Comparison of ENCODE assay signal across 12 cellular contexts in the genomic region with DNA sequence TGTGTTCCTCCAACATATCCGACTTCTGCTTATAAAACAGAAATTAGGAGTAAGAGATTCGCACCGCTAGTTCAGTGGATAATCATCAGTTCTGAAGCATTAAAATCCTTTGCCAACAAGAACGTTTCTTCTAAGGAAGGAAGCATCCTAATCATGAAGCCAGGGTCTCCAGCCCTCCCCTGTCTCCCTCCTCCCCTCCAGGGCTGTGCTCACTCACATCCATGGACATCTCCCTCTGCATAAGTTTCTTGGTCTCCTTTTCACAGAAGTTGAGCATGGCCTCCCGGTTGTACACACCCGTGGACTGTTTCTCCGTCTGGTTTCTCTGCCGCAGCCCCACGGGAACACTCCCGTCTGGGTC. TPM values are rescaled to one million over a fixed set of nuclear protein-coding genes. Genes with fewer than 3 reads are reported as not detected.
DNase-seq lines count a peak whose midpoint lies in the region; ATAC-seq and TF ChIP-seq lines count a peak whose summit lies in the region.
"Had no signal": no experiment of that assay in that cellular context is flagged by ENCODE, and none has a peak within 500 bp of the region (broad histone marks: within the 10 kb centered on the region; RNA-seq: fewer than 3 reads in every experiment).

No MANE protein-coding gene starts in this region.

- H3K36me3 Mint-ChIP-seq in neural crest cell (ENCODE audit: low read depth): no peaks in the 10 kb centered on the region

- H3K4me3 Mint-ChIP-seq in neural crest cell: peak overlapping the region; percentile 84

- ATAC-seq in Right ventricle myocardium superior (ENCODE audit: poor library complexity) (peak; percentile 30), upper lobe of right lung (no peak), GM18909 (IDR thresholded peaks at IDR 0.05; ENCODE audit: poor library complexity, unreplicated experiment) (no peak)

- intact Hi-C loops in Right ventricle myocardium superior (cut with DNase I): loop anchor here (5.0 kb wide), 1 partner anchor 49 kb away; no protein-coding TSS in a partner anchor
- intact Hi-C loops in upper lobe of right lung (cut with DNase I): no loop called here

- H3K27me3 ChIP-seq in upper lobe of right lung: peaks cover 10% of the 10 kb centered on the region

- no peaks in the 10 kb centered on the region for H3K4me1 ChIP-seq in upper lobe of right lung

- no peaks in the 10 kb centered on the region for H3K36me3 ChIP-seq in upper lobe of right lung
- H3K36me3 ChIP-seq: MG63 had no signal

- H3K4me3 ChIP-seq in upper lobe of right lung: peak overlapping the region; percentile 55

- no peaks in the 10 kb centered on the region for H3K9me3 ChIP-seq in upper lobe of right lung
- H3K9me3 ChIP-seq: MG63 had no signal

- TF ChIP-seq CTCF in neural crest cell (conservative IDR thresholded peaks at IDR 0.05): no peak
- TF ChIP-seq CTCF in upper lobe of right lung (IDR thresholded peaks at IDR 0.05): no peak

- DNase-seq in DMS53 (lab: John Stamatoyannopoulos, UW) (peak; percentile 36), DMS53 treated with DMSO at 0.1 percent for 48 hours (lab: John Stamatoyannopoulos, UW; ENCODE audit: unreplicated experiment) (no peak), Right ventricle myocardium superior (no peak), neural crest cell (ENCODE audit: low read depth, low spot score) (no peak), upper lobe of right lung (no peak), cerebellar nuclear complex (lab: John Stamatoyannopoulos, UW) (no peak), 8988T (no peak)
- DNase-seq: activated CD8-positive, alpha-beta memory T cell treated with anti-CD3 and anti-CD28 coated beads, Interleukin-2, amount 50 U/mL, for 4 hours; stimulated activated naive CD8-positive, alpha-beta T cell treated with anti-CD3 and anti-CD28 coated beads, Interleukin-15, amount 100 ng/mL, for 72 hours had no signal

- H3K9me3 Mint-ChIP-seq in neural crest cell: no peaks in the 10 kb centered on the region
- H3K9me3 Mint-ChIP-seq: stimulated activated naive CD8-positive, alpha-beta T cell treated with anti-CD3 and anti-CD28 coated beads, Interleukin-15, amount 100 ng/mL, for 72 hours had no signal

- no peak overlapping the region for H3K27ac Mint-ChIP-seq in neural crest cell (ENCODE audit: unreplicated experiment)

- peaks cover 42% of the 10 kb centered on the region for H3K27me3 Mint-ChIP-seq in neural crest cell (ENCODE audit: low read depth)

- peaks cover 32% of the 10 kb centered on the region for H3K4me1 Mint-ChIP-seq in neural crest cell

- peak overlapping the region; percentile 58 for H3K27ac ChIP-seq in upper lobe of right lung
- H3K27ac ChIP-seq: 22Rv1 had no signal

RNA-seq across cellular contexts. Expression of gene LMOD1, which starts 0.5 kb away (rescaled TPM):
- total RNA-seq in Right ventricle myocardium superior (9.6 TPM), neural crest cell (0.19 and 0.39 TPM in 2 replicates), upper lobe of right lung (38.3 TPM)

RNA-seq across cellular contexts. Expression of gene TIMM17A, which starts 9.5 kb away (rescaled TPM):
- total RNA-seq in Right ventricle myocardium superior: 76.5 TPM
- total RNA-seq in neural crest cell: 59.6 and 63.9 TPM in 2 replicates
- total RNA-seq in upper lobe of right lung: 33.9 TPM

RNA-seq across cellular contexts. Expression of gene RNPEP, which starts 36.6 kb away (rescaled TPM):
- total RNA-seq in Right ventricle myocardium superior (15.4 TPM), neural crest cell (47.7 and 50.8 TPM in 2 replicates), upper lobe of right lung (61.7 TPM)

RNA-seq across cellular contexts. Expression of gene SHISA4, which starts 57.1 kb away (rescaled TPM):
- total RNA-seq in Right ventricle myocardium superior: 162 TPM
- 10.8 and 11.7 TPM in 2 replicates for total RNA-seq in neural crest cell
- total RNA-seq in upper lobe of right lung: 8.6 TPM
